33 cellular contexts compared by ENCODE assay signal in genomic region chr19:33736158-33736557, GRCh38.
"Had no signal": no experiment of that assay in that cellular context is flagged by ENCODE, and none has a peak within 500 bp of the region (broad histone marks: within the 10 kb centered on the region; RNA-seq: fewer than 3 reads in every experiment).

No MANE protein-coding gene starts in this region.

- H3K36me3 ChIP-seq: ascending aorta, cardiac muscle cell, Peyer's patch had no signal

- H3K27me3 ChIP-seq: ascending aorta, cardiac muscle cell, Peyer's patch had no signal

- H3K27ac ChIP-seq: ascending aorta, cardiac muscle cell, Peyer's patch had no signal

- H3K4me1 ChIP-seq: ascending aorta, Peyer's patch had no signal

- H3K27ac Mint-ChIP-seq: activated CD4-positive, alpha-beta T cell treated with anti-CD3 and anti-CD28 coated beads, Interleukin-2, amount 10 ng/mL, durations not matched to agents 24 days and 14 days; activated CD8-positive, alpha-beta T cell treated with anti-CD3 and anti-CD28 coated beads for 36 hours; activated naive CD4-positive, alpha-beta T cell treated with anti-CD3 and anti-CD28 coated beads, Interleukin-2, amount 50 U/mL, for 24 hours; activated naive CD8-positive, alpha-beta T cell treated with anti-CD3 and anti-CD28 coated beads, Interleukin-2, amount 10 ng/mL, durations not matched to agents 7 days and 5 days; activated T-cell treated with anti-CD3 and anti-CD28 coated beads, Interleukin-2, amount 50 U/mL, for 24 hours; activated T-helper 2 cell treated with anti-CD3 and anti-CD28 coated beads, Interferon-gamma antibody, Interleukin-2, Interleukin-4, amounts not matched to agents 10 μg/mL and 5 μg/mL and 100 μg/mL, durations not matched to agents 14 hours and 24 hours and 36 hours; T-helper 17 cell had no signal

- H3K27me3 Mint-ChIP-seq: activated CD4-positive, alpha-beta T cell treated with anti-CD3 and anti-CD28 coated beads, Interleukin-2, amount 10 ng/mL, durations not matched to agents 24 days and 14 days had no signal

- H3K9me3 ChIP-seq: ascending aorta, Peyer's patch had no signal

- ATAC-seq: activated CD8-positive, alpha-beta T cell treated with anti-CD3 and anti-CD28 coated beads for 36 hours; PC-3; SK-N-SH treated with all-trans-retinoic acid at 6 μM for 48 hours; T-cell; T-helper 17 cell had no signal

- DNase-seq: activated CD4-positive, alpha-beta T cell treated with anti-CD3 and anti-CD28 coated beads, Interleukin-2, amount 10 ng/mL, durations not matched to agents 24 days and 14 days; activated CD4-positive, alpha-beta T cell treated with anti-CD3 and anti-CD28 coated beads, Interleukin-2, amount 50 U/mL, for 4 hours; activated CD8-positive, alpha-beta T cell treated with anti-CD3 and anti-CD28 coated beads for 36 hours; activated gamma-delta T cell; activated naive CD4-positive, alpha-beta T cell treated with Interleukin-2 at 50 U/mL for 16 hours; activated naive CD8-positive, alpha-beta T cell treated with anti-CD3 and anti-CD28 coated beads, Interleukin-2, amount 10 ng/mL, durations not matched to agents 7 days and 5 days; activated T-cell treated with anti-CD3 and anti-CD28 coated beads, Interleukin-2, amount 50 U/mL, for 24 hours; amygdala; Karpas-422; KBM-7; NCI-H1105; NCI-H1417 treated with DMSO at 0.1 percent for 48 hours; NCI-H1694 treated with DMSO at 0.1 percent for 48 hours; NCI-H2029 treated with DMSO at 0.1 percent for 48 hours; NCI-H2107; NCI-H226; NCI-H446 treated with DMSO at 0.1 percent for 48 hours; NCI-H524; NCI-H82; NK-92 treated with Interleukin-12 subunit alpha and Interleukin-12 subunit beta, amount 100 ng/mL, for 24 hours; PC-3; RPMI8226; SIG-M5; T-cell; T-helper 17 cell; T-helper 9 cell had no signal

- H3K9me3 Mint-ChIP-seq: activated CD4-positive, alpha-beta T cell treated with anti-CD3 and anti-CD28 coated beads, Interleukin-2, amount 10 ng/mL, durations not matched to agents 24 days and 14 days; activated naive CD4-positive, alpha-beta T cell treated with anti-CD3 and anti-CD28 coated beads, Interleukin-2, amount 50 U/mL, for 24 hours; activated T-helper 2 cell treated with anti-CD3 and anti-CD28 coated beads, Interferon-gamma antibody, Interleukin-2, Interleukin-4, amounts not matched to agents 10 μg/mL and 5 μg/mL and 100 μg/mL, durations not matched to agents 14 hours and 24 hours and 36 hours had no signal

- H3K36me3 Mint-ChIP-seq: activated naive CD4-positive, alpha-beta T cell treated with anti-CD3 and anti-CD28 coated beads, Interleukin-2, amount 50 U/mL, for 24 hours; activated naive CD8-positive, alpha-beta T cell treated with anti-CD3 and anti-CD28 coated beads, Interleukin-2, amount 10 ng/mL, durations not matched to agents 7 days and 5 days; T-cell had no signal

- H3K4me3 Mint-ChIP-seq: activated CD4-positive, alpha-beta T cell treated with anti-CD3 and anti-CD28 coated beads, Interleukin-2, amount 10 ng/mL, durations not matched to agents 24 days and 14 days; activated CD8-positive, alpha-beta T cell treated with anti-CD3 and anti-CD28 coated beads for 36 hours; activated naive CD4-positive, alpha-beta T cell treated with anti-CD3 and anti-CD28 coated beads, Interleukin-2, amount 50 U/mL, for 24 hours; activated naive CD8-positive, alpha-beta T cell treated with anti-CD3 and anti-CD28 coated beads, Interleukin-2, amount 10 ng/mL, durations not matched to agents 7 days and 5 days; activated T-cell treated with anti-CD3 and anti-CD28 coated beads, Interleukin-2, amount 50 U/mL, for 24 hours; central memory CD8-positive, alpha-beta T cell; T-cell; T-helper 17 cell had no signal

- H3K4me1 Mint-ChIP-seq: activated CD4-positive, alpha-beta T cell treated with anti-CD3 and anti-CD28 coated beads, Interleukin-2, amount 10 ng/mL, durations not matched to agents 24 days and 14 days; activated naive CD4-positive, alpha-beta T cell treated with anti-CD3 and anti-CD28 coated beads, Interleukin-2, amount 50 U/mL, for 24 hours; activated naive CD8-positive, alpha-beta T cell treated with anti-CD3 and anti-CD28 coated beads, Interleukin-2, amount 10 ng/mL, durations not matched to agents 7 days and 5 days; central memory CD8-positive, alpha-beta T cell; T-cell; T-helper 17 cell had no signal

- H3K4me3 ChIP-seq: ascending aorta, cardiac muscle cell, Peyer's patch had no signal
